ENCODE assay signal across 10 cellular contexts in genomic region chr9:20611751-20612287, GRCh38. TPM values are rescaled to one million over a fixed set of nuclear protein-coding genes. Genes with fewer than 3 reads are reported as not detected.
A peak's percentile ranks its signal among the peaks of the same experiment; 100 is the strongest.
DNase-seq lines count a peak whose midpoint lies in the region; ATAC-seq and TF ChIP-seq lines count a peak whose summit lies in the region.
"Had no signal": no experiment of that assay in that cellular context is flagged by ENCODE, and none has a peak within 500 bp of the region (broad histone marks: within the 10 kb centered on the region; RNA-seq: fewer than 3 reads in every experiment).

No MANE protein-coding gene starts in this region.

- H3K27ac ChIP-seq in heart right ventricle (no peak overlapping the region), transverse colon (peak overlapping the region; percentile 37 to 59 (median 48))

- intact Hi-C loops in heart right ventricle (cut with DNase I), result loop anchor here in 3 of 10 donors (10.0 kb wide), 3 partner anchors 57 to 257 kb away; no protein-coding TSS in a partner anchor
- intact Hi-C loops in transverse colon (cut with DNase I; ENCODE audit: low total_unique reads), result no loop called here

- H3K9me3 ChIP-seq in heart right ventricle, result no peaks in the 10 kb centered on the region
- no peaks in the 10 kb centered on the region for H3K9me3 ChIP-seq in transverse colon

- H3K9me3 Mint-ChIP-seq in activated naive CD4-positive, alpha-beta T cell treated with anti-CD3 and anti-CD28 coated beads, Interleukin-2, amount 50 U/mL, for 24 hours, result no peaks in the 10 kb centered on the region

- TF ChIP-seq POLR2A in transverse colon (IDR thresholded peaks at IDR 0.05), result no peak

- peaks cover 0 to 56% (median 16%) of the 10 kb centered on the region in 9 donors for H3K4me1 ChIP-seq in heart right ventricle
- H3K4me1 ChIP-seq in transverse colon, result peaks cover 7 to 51% (median 30%) of the 10 kb centered on the region in 4 donors

- no peak for DNase-seq in activated naive CD4-positive, alpha-beta T cell treated with anti-CD3 and anti-CD28 coated beads, Interleukin-2, amount 50 U/mL, for 16 hours
- no peak for DNase-seq in heart right ventricle
- DNase-seq in transverse colon, result no peak
- DNase-seq in cerebellar nuclear complex (lab: John Stamatoyannopoulos, UW), result no peak
- DNase-seq in amygdala (lab: John Stamatoyannopoulos, UW), result no peak
- DNase-seq: activated effector memory CD4-positive, alpha-beta T cell treated with Interleukin-2 at 50 U/mL for 16 hours; NCI-H1048 had no signal

- H3K27me3 Mint-ChIP-seq in activated naive CD4-positive, alpha-beta T cell treated with anti-CD3 and anti-CD28 coated beads, Interleukin-2, amount 50 U/mL, for 24 hours, result no peaks in the 10 kb centered on the region

- peak overlapping the region; percentile 9 for H3K4me3 Mint-ChIP-seq in activated naive CD4-positive, alpha-beta T cell treated with anti-CD3 and anti-CD28 coated beads, Interleukin-2, amount 50 U/mL, for 24 hours

- TF ChIP-seq CTCF in heart right ventricle (IDR thresholded peaks at IDR 0.05) (peak in 7 of 9 donors; percentile 3 to 48 (median 41)), transverse colon (IDR thresholded peaks at IDR 0.05) (peak; percentile 28 to 66 (median 47))

- WGBS in heart right ventricle, 2 donors, result 69 to 72% methylated on average over 3 of the region's 3 CpGs
- WGBS in transverse colon (ENCODE audit: low coverage in 1 of 2), 2 donors, result 44 to 45% methylated on average over 3 of the region's 3 CpGs

- ATAC-seq in SK-N-SH treated with all-trans-retinoic acid at 6 μM for 48 hours (peak; percentile 66; the same call in 2 of the 3 replicates), heart right ventricle (peak in 2 of 8 donors; percentile 29 to 58), GM21515 (IDR thresholded peaks at IDR 0.05; ENCODE audit: unreplicated experiment) (no peak)

- H3K27ac Mint-ChIP-seq in activated naive CD4-positive, alpha-beta T cell treated with anti-CD3 and anti-CD28 coated beads, Interleukin-2, amount 50 U/mL, for 24 hours, result peak overlapping the region; percentile 70

- in situ Hi-C loops in transverse colon (cut with MboI; ENCODE audit: low pct_ligation_motif_present in 1 of 4, low pct_unique_long_range_greater_than_20kb in 1 of 4, low sequenced_read_pairs in 3 of 4), result no loop called here

- TF ChIP-seq EP300 in transverse colon (IDR thresholded peaks at IDR 0.05; ENCODE audit: low read depth), result no peak

- no peak overlapping the region for H3K4me3 ChIP-seq in heart right ventricle
- no peak overlapping the region for H3K4me3 ChIP-seq in transverse colon

- H3K27me3 ChIP-seq in heart right ventricle, result no peaks in the 10 kb centered on the region
- no peaks in the 10 kb centered on the region for H3K27me3 ChIP-seq in transverse colon

- peaks cover 2% of the 10 kb centered on the region for H3K36me3 Mint-ChIP-seq in activated naive CD4-positive, alpha-beta T cell treated with anti-CD3 and anti-CD28 coated beads, Interleukin-2, amount 50 U/mL, for 24 hours

- peaks cover 91% of the 10 kb centered on the region for H3K4me1 Mint-ChIP-seq in activated naive CD4-positive, alpha-beta T cell treated with anti-CD3 and anti-CD28 coated beads, Interleukin-2, amount 50 U/mL, for 24 hours

- H3K36me3 ChIP-seq in heart right ventricle (no peaks in the 10 kb centered on the region), transverse colon (no peaks in the 10 kb centered on the region)

TF ChIP-seq in SK-N-SH treated with all-trans-retinoic acid at 6 μM for 48 hours, 23 proteins besides CTCF, POLR2A, EP300 and RAD21:
- no peak for TF ChIP-seq TOX (CRISPR knock-in tag; IDR thresholded peaks at IDR 0.05; ENCODE audit: borderline replicate concordance)
- TF ChIP-seq ISL1 (CRISPR knock-in tag; IDR thresholded peaks at IDR 0.05), result peak; percentile 84
- 0 out of 2 replicates have a peak, but pooled peaks have one; percentile 43 for TF ChIP-seq POU6F1 (CRISPR knock-in tag; IDR thresholded peaks at IDR 0.05; ENCODE audit: borderline replicate concordance, low read depth)

RNA-seq across cellular contexts. Expression of gene MLLT3, which starts 10.5 kb away (rescaled TPM):
- 10 to 100 TPM in 9 of 10 donors, 1 to 10 TPM in 1; 6.3 to 22.7 (median 14.7) TPM for total RNA-seq in heart right ventricle
- polyA plus RNA-seq in heart right ventricle, result 1 to 10 TPM; 4.3 to 5.4 TPM
- 10 to 100 TPM in 3 of 4 donors, 1 to 10 TPM in 1; 9.4 to 38.2 (median 30.2) TPM for total RNA-seq in transverse colon

Comparison
In these comparisons a context has a peak if more than half of its experiments do, and no peak if none do; other contexts are left out.
1. H3K27ac ChIP-seq: peak in transverse colon (4 of 4); none in heart right ventricle (0 of 10).